1 cellular context compared by ENCODE assay signal in the genomic region with DNA sequence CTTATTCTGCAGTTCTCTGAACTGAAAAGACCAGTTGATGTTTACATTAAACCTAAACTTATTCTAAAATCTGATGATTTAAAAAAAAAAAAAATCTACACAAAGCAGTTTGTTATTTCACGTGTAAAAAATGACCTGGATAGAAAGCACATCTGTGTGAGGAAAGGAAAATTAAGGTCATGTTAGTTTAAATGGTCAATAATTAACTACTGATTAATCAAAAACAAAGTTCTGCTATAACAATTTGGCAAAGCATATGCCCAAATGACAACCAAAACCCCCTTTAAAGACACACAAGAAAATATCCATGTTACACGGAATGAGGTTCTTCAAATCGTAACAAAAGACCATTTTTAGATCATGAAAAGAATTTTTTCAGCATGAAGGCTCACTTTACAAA.
TF ChIP-seq lines count a peak whose summit lies in the region.

No MANE protein-coding gene starts in this region.

TF ChIP-seq in GM12878, 131 proteins besides CTCF, POLR2A, EP300 and RAD21 (continued from another document):
- TF ChIP-seq, protein P1, sequence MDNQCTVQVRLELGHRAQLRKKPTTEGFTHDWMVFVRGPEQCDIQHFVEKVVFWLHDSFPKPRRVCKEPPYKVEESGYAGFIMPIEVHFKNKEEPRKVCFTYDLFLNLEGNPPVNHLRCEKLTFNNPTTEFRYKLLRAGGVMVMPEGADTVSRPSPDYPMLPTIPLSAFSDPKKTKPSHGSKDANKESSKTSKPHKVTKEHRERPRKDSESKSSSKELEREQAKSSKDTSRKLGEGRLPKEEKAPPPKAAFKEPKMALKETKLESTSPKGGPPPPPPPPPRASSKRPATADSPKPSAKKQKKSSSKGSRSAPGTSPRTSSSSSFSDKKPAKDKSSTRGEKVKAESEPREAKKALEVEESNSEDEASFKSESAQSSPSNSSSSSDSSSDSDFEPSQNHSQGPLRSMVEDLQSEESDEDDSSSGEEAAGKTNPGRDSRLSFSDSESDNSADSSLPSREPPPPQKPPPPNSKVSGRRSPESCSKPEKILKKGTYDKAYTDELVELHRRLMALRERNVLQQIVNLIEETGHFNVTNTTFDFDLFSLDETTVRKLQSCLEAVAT (IDR thresholded peaks at IDR 0.05): no peak
- TF ChIP-seq, protein P2, sequence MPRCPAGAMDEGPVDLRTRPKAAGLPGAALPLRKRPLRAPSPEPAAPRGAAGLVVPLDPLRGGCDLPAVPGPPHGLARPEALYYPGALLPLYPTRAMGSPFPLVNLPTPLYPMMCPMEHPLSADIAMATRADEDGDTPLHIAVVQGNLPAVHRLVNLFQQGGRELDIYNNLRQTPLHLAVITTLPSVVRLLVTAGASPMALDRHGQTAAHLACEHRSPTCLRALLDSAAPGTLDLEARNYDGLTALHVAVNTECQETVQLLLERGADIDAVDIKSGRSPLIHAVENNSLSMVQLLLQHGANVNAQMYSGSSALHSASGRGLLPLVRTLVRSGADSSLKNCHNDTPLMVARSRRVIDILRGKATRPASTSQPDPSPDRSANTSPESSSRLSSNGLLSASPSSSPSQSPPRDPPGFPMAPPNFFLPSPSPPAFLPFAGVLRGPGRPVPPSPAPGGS (IDR thresholded peaks at IDR 0.05; ENCODE audit: borderline replicate concordance, insufficient read depth, low read depth, low read length, poor library complexity, severe bottlenecking): no peak
- TF ChIP-seq ZNF24 (IDR thresholded peaks at IDR 0.05): no peak
- TF ChIP-seq, protein P3, sequence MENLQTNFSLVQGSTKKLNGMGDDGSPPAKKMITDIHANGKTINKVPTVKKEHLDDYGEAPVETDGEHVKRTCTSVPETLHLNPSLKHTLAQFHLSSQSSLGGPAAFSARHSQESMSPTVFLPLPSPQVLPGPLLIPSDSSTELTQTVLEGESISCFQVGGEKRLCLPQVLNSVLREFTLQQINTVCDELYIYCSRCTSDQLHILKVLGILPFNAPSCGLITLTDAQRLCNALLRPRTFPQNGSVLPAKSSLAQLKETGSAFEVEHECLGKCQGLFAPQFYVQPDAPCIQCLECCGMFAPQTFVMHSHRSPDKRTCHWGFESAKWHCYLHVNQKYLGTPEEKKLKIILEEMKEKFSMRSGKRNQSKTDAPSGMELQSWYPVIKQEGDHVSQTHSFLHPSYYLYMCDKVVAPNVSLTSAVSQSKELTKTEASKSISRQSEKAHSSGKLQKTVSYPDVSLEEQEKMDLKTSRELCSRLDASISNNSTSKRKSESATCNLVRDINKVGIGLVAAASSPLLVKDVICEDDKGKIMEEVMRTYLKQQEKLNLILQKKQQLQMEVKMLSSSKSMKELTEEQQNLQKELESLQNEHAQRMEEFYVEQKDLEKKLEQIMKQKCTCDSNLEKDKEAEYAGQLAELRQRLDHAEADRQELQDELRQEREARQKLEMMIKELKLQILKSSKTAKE (IDR thresholded peaks at IDR 0.05; ENCODE audit: low read depth, poor library complexity, severe bottlenecking): no peak
- no peak for TF ChIP-seq ETV6 (conservative IDR thresholded peaks at IDR 0.05 in 1 of 2, IDR thresholded peaks at IDR 0.05 in 1 of 2; ENCODE audit: borderline replicate concordance in 1 of 2, low read depth in 1 of 2)
- no peak for TF ChIP-seq EED (IDR thresholded peaks at IDR 0.05; ENCODE audit: low read depth)
- TF ChIP-seq NR2F1 (conservative IDR thresholded peaks at IDR 0.05): no peak
- TF ChIP-seq GABPA (IDR thresholded peaks at IDR 0.05; ENCODE audit: low read depth): no peak
- TF ChIP-seq WRNIP1 (IDR thresholded peaks at IDR 0.05; ENCODE audit: borderline replicate concordance, low read depth, low read length): no peak
- no peak for TF ChIP-seq IRF4 (IDR thresholded peaks at IDR 0.05; ENCODE audit: low read depth, low read length)
- TF ChIP-seq, protein P4, sequence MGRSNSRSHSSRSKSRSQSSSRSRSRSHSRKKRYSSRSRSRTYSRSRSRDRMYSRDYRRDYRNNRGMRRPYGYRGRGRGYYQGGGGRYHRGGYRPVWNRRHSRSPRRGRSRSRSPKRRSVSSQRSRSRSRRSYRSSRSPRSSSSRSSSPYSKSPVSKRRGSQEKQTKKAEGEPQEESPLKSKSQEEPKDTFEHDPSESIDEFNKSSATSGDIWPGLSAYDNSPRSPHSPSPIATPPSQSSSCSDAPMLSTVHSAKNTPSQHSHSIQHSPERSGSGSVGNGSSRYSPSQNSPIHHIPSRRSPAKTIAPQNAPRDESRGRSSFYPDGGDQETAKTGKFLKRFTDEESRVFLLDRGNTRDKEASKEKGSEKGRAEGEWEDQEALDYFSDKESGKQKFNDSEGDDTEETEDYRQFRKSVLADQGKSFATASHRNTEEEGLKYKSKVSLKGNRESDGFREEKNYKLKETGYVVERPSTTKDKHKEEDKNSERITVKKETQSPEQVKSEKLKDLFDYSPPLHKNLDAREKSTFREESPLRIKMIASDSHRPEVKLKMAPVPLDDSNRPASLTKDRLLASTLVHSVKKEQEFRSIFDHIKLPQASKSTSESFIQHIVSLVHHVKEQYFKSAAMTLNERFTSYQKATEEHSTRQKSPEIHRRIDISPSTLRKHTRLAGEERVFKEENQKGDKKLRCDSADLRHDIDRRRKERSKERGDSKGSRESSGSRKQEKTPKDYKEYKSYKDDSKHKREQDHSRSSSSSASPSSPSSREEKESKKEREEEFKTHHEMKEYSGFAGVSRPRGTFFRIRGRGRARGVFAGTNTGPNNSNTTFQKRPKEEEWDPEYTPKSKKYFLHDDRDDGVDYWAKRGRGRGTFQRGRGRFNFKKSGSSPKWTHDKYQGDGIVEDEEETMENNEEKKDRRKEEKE (IDR thresholded peaks at IDR 0.05): no peak
- no peak for TF ChIP-seq PML (IDR thresholded peaks at IDR 0.05; ENCODE audit: low read length)
